In genomic region chr17:60102632-60103047, GRCh38 we compare ENCODE assay signal across 1 cellular context.
TF ChIP-seq lines count a peak whose summit lies in the region.

No MANE protein-coding gene starts in this region.

TF ChIP-seq in HepG2, 621 proteins besides CTCF, POLR2A, EP300 and RAD21:
- TF ChIP-seq ZNF230 (CRISPR knock-in tag; IDR thresholded peaks at IDR 0.05) = no peak
- no peak for TF ChIP-seq ZNF883 (CRISPR knock-in tag; IDR thresholded peaks at IDR 0.05; ENCODE audit: not compliant biosample characterization)
- no peak for TF ChIP-seq HNF1B (CRISPR knock-in tag; IDR thresholded peaks at IDR 0.05)
- no peak for TF ChIP-seq ATF7-NPFF (CRISPR knock-in tag; IDR thresholded peaks at IDR 0.05; ENCODE audit: low read depth)
- TF ChIP-seq MXD4 (CRISPR knock-in tag; IDR thresholded peaks at IDR 0.05) = no peak
- TF ChIP-seq BCL6 (CRISPR knock-in tag; IDR thresholded peaks at IDR 0.05) = no peak
- TF ChIP-seq RFXAP (CRISPR knock-in tag; IDR thresholded peaks at IDR 0.05; ENCODE audit: borderline replicate concordance) = no peak
- no peak for TF ChIP-seq ZNF331 (CRISPR knock-in tag; IDR thresholded peaks at IDR 0.05)
